Comparison of ENCODE assay signal across 8 cellular contexts in genomic region chr1:119948342-119949214, GRCh38. TPM values are rescaled to one million over a fixed set of nuclear protein-coding genes. Genes with fewer than 3 reads are reported as not detected.
A peak's percentile ranks its signal among the peaks of the same experiment; 100 is the strongest.
DNase-seq lines count a peak whose midpoint lies in the region; ATAC-seq and TF ChIP-seq lines count a peak whose summit lies in the region.

No MANE protein-coding gene starts in this region.

- H3K27me3 ChIP-seq in ACC112 (ENCODE audit: insufficient read depth, low read length) (no peaks in the 10 kb centered on the region), OCI-LY3 (ENCODE audit: low read depth, low read length) (no peaks in the 10 kb centered on the region), esophagus squamous epithelium (no peaks in the 10 kb centered on the region)

- TF ChIP-seq EP300 in Ishikawa (IDR thresholded peaks at IDR 0.05; ENCODE audit: borderline replicate concordance), result no peak

- intact Hi-C loops in esophagus squamous epithelium (cut with DNase I), result no loop called here

- TF ChIP-seq CTCF in OCI-LY3 (IDR thresholded peaks at IDR 0.05; ENCODE audit: low read depth, low read length) (peak; percentile 97), esophagus squamous epithelium (IDR thresholded peaks at IDR 0.05) (peak; percentile 46 to 80 (median 75)), nephron (IDR thresholded peaks at IDR 0.05; ENCODE audit: unreplicated experiment in 3 of 3) (peak; percentile 71 to 91 (median 74))

- H3K36me3 ChIP-seq in ACC112 (ENCODE audit: insufficient read depth, low read length) (peaks cover 13% of the 10 kb centered on the region), OCI-LY3 (replicated peaks; ENCODE audit: low read depth, low read length) (peaks cover 30% of the 10 kb centered on the region), esophagus squamous epithelium (peaks cover 4 to 82% (median 22%) of the 10 kb centered on the region in 3 donors)

- peaks cover 29% of the 10 kb centered on the region for H3K79me2 ChIP-seq in ACC112 (ENCODE audit: control insufficient read depth, insufficient read depth, low read length, unreplicated experiment)
- no peaks in the 10 kb centered on the region for H3K79me2 ChIP-seq in OCI-LY3 (ENCODE audit: low read length)

- 0 out of 2 replicates have a peak, but pooled peaks cover 5% of the 10 kb centered on the region for H4K20me1 ChIP-seq in OCI-LY3 (ENCODE audit: insufficient read depth, low read length)

- TF ChIP-seq POLR2A in esophagus squamous epithelium (IDR thresholded peaks at IDR 0.05), result no peak

- H2AFZ ChIP-seq in ACC112 (ENCODE audit: low read length, unreplicated experiment) (no peak overlapping the region), OCI-LY3 (ENCODE audit: low read depth, low read length) (no peak overlapping the region)

- H3K4me3 ChIP-seq in ACC112 (ENCODE audit: low read depth, low read length), result no peak overlapping the region
- H3K4me3 ChIP-seq in OCI-LY3 (ENCODE audit: low read length), result no peak overlapping the region
- H3K4me3 ChIP-seq in esophagus squamous epithelium, result no peak overlapping the region

- H3K9me3 ChIP-seq in OCI-LY3 (ENCODE audit: insufficient read depth, low read length) (no peaks in the 10 kb centered on the region), esophagus squamous epithelium (no peaks in the 10 kb centered on the region)

- peaks cover 37% of the 10 kb centered on the region for H3K4me1 ChIP-seq in ACC112 (ENCODE audit: control insufficient read depth, insufficient read depth, low read length, unreplicated experiment)
- H3K4me1 ChIP-seq in OCI-LY3 (ENCODE audit: low read length), result 0 out of 2 replicates have a peak, but pooled peaks cover under 1% of the 10 kb centered on the region
- H3K4me1 ChIP-seq in esophagus squamous epithelium, result peaks cover 0 to 5% (median 0%) of the 10 kb centered on the region in 3 donors

- 21 to 45% methylated on average over 4 to 6 of the region's 6 CpGs for WGBS in esophagus squamous epithelium, 2 donors

- H3K27ac Mint-ChIP-seq in nephron, result peak overlapping the region; percentile 48 to 58 (median 56)
- H3K27ac Mint-ChIP-seq in stimulated activated naive B cell treated with anti-CD40 and anti-IgM and Interleukin-4, amounts not matched to agents 10 μg/mL and 1 μg/mL and 100 μg/mL, for 72 hours, result peak overlapping the region; percentile 67

- H3K4me1 Mint-ChIP-seq in nephron, result peaks cover 21% of the 10 kb centered on the region
- peaks cover under 1 to 2% of the 10 kb centered on the region in 2 donors for H3K4me1 Mint-ChIP-seq in stimulated activated naive B cell treated with anti-CD40 and anti-IgM and Interleukin-4, amounts not matched to agents 10 μg/mL and 1 μg/mL and 100 μg/mL, for 72 hours

- peak overlapping the region; percentile 84 for H3K27ac ChIP-seq in ACC112 (ENCODE audit: low read depth, low read length)
- H3K27ac ChIP-seq in OCI-LY3 (ENCODE audit: low read length), result no peak overlapping the region
- H3K27ac ChIP-seq in esophagus squamous epithelium, result no peak overlapping the region

- no peaks in the 10 kb centered on the region for H3K27me3 Mint-ChIP-seq in nephron (ENCODE audit: low read depth)
- H3K27me3 Mint-ChIP-seq in stimulated activated naive B cell treated with anti-CD40 and anti-IgM and Interleukin-4, amounts not matched to agents 10 μg/mL and 1 μg/mL and 100 μg/mL, for 72 hours, result no peaks in the 10 kb centered on the region

- TF ChIP-seq RAD21 in Ishikawa (IDR thresholded peaks at IDR 0.05; ENCODE audit: low read depth), result peak; percentile 88

- H3K9ac ChIP-seq in OCI-LY3 (ENCODE audit: low read length), result no peak overlapping the region

- no peak overlapping the region for H3K4me2 ChIP-seq in OCI-LY3 (ENCODE audit: low read length)

- H3K9me3 Mint-ChIP-seq in nephron, result peaks cover 6% of the 10 kb centered on the region
- no peaks in the 10 kb centered on the region for H3K9me3 Mint-ChIP-seq in stimulated activated naive B cell treated with anti-CD40 and anti-IgM and Interleukin-4, amounts not matched to agents 10 μg/mL and 1 μg/mL and 100 μg/mL, for 72 hours

- peaks cover 84% of the 10 kb centered on the region for H3K36me3 Mint-ChIP-seq in nephron (ENCODE audit: low read depth)
- peaks cover 19 to 33% of the 10 kb centered on the region in 2 donors for H3K36me3 Mint-ChIP-seq in stimulated activated naive B cell treated with anti-CD40 and anti-IgM and Interleukin-4, amounts not matched to agents 10 μg/mL and 1 μg/mL and 100 μg/mL, for 72 hours

- DNase-seq in activated T-cell treated with anti-CD3 and anti-CD28 coated beads for 1 hour (ENCODE audit: low read depth) (peak; percentile 66), esophagus squamous epithelium (lab: John Stamatoyannopoulos, UW) (no peak)
- DNase-seq in stimulated activated naive B cell treated with anti-CD40 and anti-IgM and Interleukin-4, amounts not matched to agents 10 μg/mL and 1 μg/mL and 100 μg/mL, for 72 hours, result peak; percentile 32

- peak; percentile 76 for ATAC-seq in GM18868 (IDR thresholded peaks at IDR 0.05; ENCODE audit: unreplicated experiment)
- ATAC-seq in stimulated activated naive B cell treated with anti-CD40 and anti-IgM and Interleukin-4, amounts not matched to agents 10 μg/mL and 1 μg/mL and 100 μg/mL, for 72 hours (replicated peaks), result peak; percentile 84 to 88

- H3K4me3 Mint-ChIP-seq in nephron, result no peak overlapping the region
- no peak overlapping the region for H3K4me3 Mint-ChIP-seq in stimulated activated naive B cell treated with anti-CD40 and anti-IgM and Interleukin-4, amounts not matched to agents 10 μg/mL and 1 μg/mL and 100 μg/mL, for 72 hours

TF ChIP-seq in Ishikawa, 13 proteins besides CTCF, POLR2A, EP300 and RAD21:
- no peak for TF ChIP-seq TCF12 (IDR thresholded peaks at IDR 0.05; ENCODE audit: low read depth)
- no peak for TF ChIP-seq TAF1 (IDR thresholded peaks at IDR 0.05; ENCODE audit: low read depth)
- TF ChIP-seq CEBPB (IDR thresholded peaks at IDR 0.05), result no peak
- no peak for TF ChIP-seq ZBTB7A (IDR thresholded peaks at IDR 0.05; ENCODE audit: low read depth)
- no peak for TF ChIP-seq MAX (IDR thresholded peaks at IDR 0.05)
- no peak for TF ChIP-seq EGR1 (IDR thresholded peaks at IDR 0.05)
- no peak for TF ChIP-seq TEAD4 (IDR thresholded peaks at IDR 0.05)
- TF ChIP-seq FOXM1 (IDR thresholded peaks at IDR 0.05; ENCODE audit: borderline replicate concordance, low read depth), result no peak
- no peak for TF ChIP-seq NFIC (IDR thresholded peaks at IDR 0.05)
- TF ChIP-seq REST (IDR thresholded peaks at IDR 0.05; ENCODE audit: low read depth), result no peak
- TF ChIP-seq USF1 (IDR thresholded peaks at IDR 0.05), result no peak
- TF ChIP-seq YY1 (IDR thresholded peaks at IDR 0.05; ENCODE audit: low read depth), result no peak
- no peak for TF ChIP-seq CREB1 (IDR thresholded peaks at IDR 0.05; ENCODE audit: low read depth)

RNA-seq across cellular contexts. Expression of gene ADAM30, which starts 52.3 kb away (rescaled TPM):
- not detected for total RNA-seq in esophagus squamous epithelium
